10 cellular contexts compared by ENCODE assay signal in genomic region chr19:47406711-47407416, GRCh38. TPM values are rescaled to one million over a fixed set of nuclear protein-coding genes. Genes with fewer than 3 reads are reported as not detected.
DNase-seq lines count a peak whose midpoint lies in the region; ATAC-seq and TF ChIP-seq lines count a peak whose summit lies in the region.
"Had no signal": no experiment of that assay in that cellular context is flagged by ENCODE, and none has a peak within 500 bp of the region (broad histone marks: within the 10 kb centered on the region; RNA-seq: fewer than 3 reads in every experiment).

No MANE protein-coding gene starts in this region.

- DNase-seq in DND-41 (no peak), dermis blood vessel endothelial cell (peak; percentile 50), mucosa of descending colon (no peak), Peyer's patch (no peak), NCI-H526 treated with DMSO at 0.1 percent for 48 hours (lab: John Stamatoyannopoulos, UW) (no peak)
- DNase-seq: activated CD4-positive, alpha-beta T cell treated with anti-CD3 and anti-CD28 coated beads for 48 hours had no signal

- H3K36me3 ChIP-seq in DND-41 (ENCODE audit: insufficient read depth, low read length) (no peaks in the 10 kb centered on the region), HUES6 (ENCODE audit: control insufficient read depth, insufficient read depth, low read length) (peaks cover 17% of the 10 kb centered on the region; the same call in 1 of the 2 replicates), mucosa of descending colon (ENCODE audit: low read depth) (no peaks in the 10 kb centered on the region), Peyer's patch (no peaks in the 10 kb centered on the region)
- H3K36me3 ChIP-seq: vagina had no signal

- H3K27me3 ChIP-seq in DND-41 (ENCODE audit: insufficient read depth, low read length, poor library complexity) (no peaks in the 10 kb centered on the region), HUES6 (ENCODE audit: control insufficient read depth, insufficient read depth, low read length) (no peaks in the 10 kb centered on the region), Peyer's patch (no peaks in the 10 kb centered on the region)
- H3K27me3 ChIP-seq: SJSA1, vagina had no signal

- no peaks in the 10 kb centered on the region for H3K9me3 ChIP-seq in DND-41 (ENCODE audit: insufficient read depth, low read length, severe bottlenecking)
- no peaks in the 10 kb centered on the region for H3K9me3 ChIP-seq in HUES6 (ENCODE audit: control insufficient read depth, insufficient read depth, low read depth, low read length)
- no peaks in the 10 kb centered on the region for H3K9me3 ChIP-seq in mucosa of descending colon
- no peaks in the 10 kb centered on the region for H3K9me3 ChIP-seq in Peyer's patch
- H3K9me3 ChIP-seq: SJSA1, vagina had no signal

- H3K9ac ChIP-seq in DND-41 (ENCODE audit: low read depth, low read length) = no peak overlapping the region
- H3K9ac ChIP-seq in HUES6 (ENCODE audit: low read length) = no peak overlapping the region

- H3K4me3 ChIP-seq in DND-41 (ENCODE audit: low read depth in 1 of 2, low read length in 2 of 2) (no peak overlapping the region), HUES6 (ENCODE audit: low read depth, low read length) (peak overlapping the region; percentile 56), mucosa of descending colon (no peak overlapping the region), Peyer's patch (no peak overlapping the region)
- H3K4me3 ChIP-seq: SJSA1, vagina had no signal

- ATAC-seq in DND-41 (ENCODE audit: insufficient read depth, low read depth) = peak; percentile 63
- peak; percentile 25 for ATAC-seq in mucosa of descending colon
- no peak for ATAC-seq in GM19351 (IDR thresholded peaks at IDR 0.05; ENCODE audit: unreplicated experiment)

- TF ChIP-seq CTCF in DND-41 (IDR thresholded peaks at IDR 0.05; ENCODE audit: borderline replicate concordance, extremely low read depth, low read length, poor library complexity, severe bottlenecking) (no peak), mucosa of descending colon (IDR thresholded peaks at IDR 0.05) (no peak), Peyer's patch (IDR thresholded peaks at IDR 0.05) (no peak)

- no peak overlapping the region for H2AFZ ChIP-seq in DND-41 (ENCODE audit: low read depth, low read length)

- intact Hi-C loops in mucosa of descending colon (cut with DNase I, micrococcal nuclease) = no loop called here

- no peaks in the 10 kb centered on the region for H3K4me1 ChIP-seq in DND-41 (ENCODE audit: insufficient read depth, low read length)
- H3K4me1 ChIP-seq in HUES6 (ENCODE audit: control insufficient read depth, insufficient read depth, low read length) = no peaks in the 10 kb centered on the region
- H3K4me1 ChIP-seq in mucosa of descending colon (ENCODE audit: low read depth) = no peaks in the 10 kb centered on the region
- H3K4me1 ChIP-seq in Peyer's patch = no peaks in the 10 kb centered on the region
- H3K4me1 ChIP-seq: SJSA1, vagina had no signal

- no peak for TF ChIP-seq POLR2A in Peyer's patch (IDR thresholded peaks at IDR 0.05)

- H3K4me2 ChIP-seq in DND-41 (ENCODE audit: insufficient read depth, low read length) = no peak overlapping the region

- H3K27ac ChIP-seq in DND-41 (ENCODE audit: low read length) (no peak overlapping the region), HUES6 (ENCODE audit: low read depth, low read length) (no peak overlapping the region), Peyer's patch (no peak overlapping the region)
- H3K27ac ChIP-seq: SJSA1, vagina had no signal

- no peaks in the 10 kb centered on the region for H4K20me1 ChIP-seq in DND-41 (ENCODE audit: insufficient read depth, low read length)

- H3K79me2 ChIP-seq in DND-41 (ENCODE audit: insufficient read depth, low read length) = no peaks in the 10 kb centered on the region

RNA-seq across cellular contexts. Expression of gene MEIS3, which starts 12.5 kb away (rescaled TPM):
- total RNA-seq in dermis blood vessel endothelial cell = 0.37 TPM in 1 of 2 replicates, not detected in the other
- total RNA-seq in mucosa of descending colon = 10 to 100 TPM in 1 of 3 donors, 1 to 10 TPM in 2; 2.1 to 11.6 (median 4.2) TPM
- 10 to 100 TPM in 2 of 4 donors, 1 to 10 TPM in 2; 1.6 to 18.2 (median 10.2) TPM for total RNA-seq in Peyer's patch

RNA-seq across cellular contexts. Expression of gene DHX34, which starts 57.7 kb away (rescaled TPM):
- 10.9 and 12.2 TPM in 2 replicates for total RNA-seq in dermis blood vessel endothelial cell
- 10 to 100 TPM in 2 of 3 donors, 1 to 10 TPM in 1; 8.7 to 12.3 (median 11.0) TPM for total RNA-seq in mucosa of descending colon
- total RNA-seq in Peyer's patch = 10 to 100 TPM; 13.1 to 51.2 (median 30.0) TPM
